ENCODE assay signal across 1 cellular context in genomic region chr2:229740279-229740678, GRCh38.
TF ChIP-seq lines count a peak whose summit lies in the region.

No MANE protein-coding gene starts in this region.

TF ChIP-seq in HepG2, 621 proteins besides CTCF, POLR2A, EP300 and RAD21:
- TF ChIP-seq SAFB2 (CRISPR knock-in tag; IDR thresholded peaks at IDR 0.05; ENCODE audit: borderline replicate concordance, low read depth) = no peak
- no peak for TF ChIP-seq TIGD3 (CRISPR knock-in tag; IDR thresholded peaks at IDR 0.05; ENCODE audit: borderline replicate concordance)
- TF ChIP-seq ZHX2 (IDR thresholded peaks at IDR 0.05; ENCODE audit: low read depth) = no peak
- TF ChIP-seq ZHX2 (CRISPR knock-in tag; IDR thresholded peaks at IDR 0.05; ENCODE audit: borderline replicate concordance) = no peak
- no peak for TF ChIP-seq TCF12 (IDR thresholded peaks at IDR 0.05)
- no peak for TF ChIP-seq TCF12 (CRISPR knock-in tag; IDR thresholded peaks at IDR 0.05)
